In the genomic region with DNA sequence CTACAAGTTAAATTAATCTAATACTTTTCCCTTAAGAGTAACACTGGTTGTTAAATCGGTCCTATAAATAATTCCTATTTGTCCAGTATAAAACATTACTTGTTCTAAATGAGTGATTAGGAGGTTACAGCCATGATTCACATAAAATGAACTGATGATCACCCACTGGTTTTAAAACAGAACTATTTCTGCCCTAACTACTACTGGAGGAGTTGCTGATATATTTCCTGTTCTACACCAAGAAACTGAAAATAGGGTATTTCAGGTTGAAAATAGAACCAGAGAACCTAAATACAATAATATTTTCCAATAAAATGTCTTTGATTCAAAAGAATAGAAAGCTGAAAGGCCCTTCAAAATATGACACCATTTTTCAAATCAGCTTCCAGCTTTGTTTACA, we compare ENCODE assay signal across 31 cellular contexts. TPM values are rescaled to one million over a fixed set of nuclear protein-coding genes. Genes with fewer than 3 reads are reported as not detected.
DNase-seq lines count a peak whose midpoint lies in the region; ATAC-seq, FAIRE-seq and TF ChIP-seq lines count a peak whose summit lies in the region.
"Had no signal": no experiment of that assay in that cellular context is flagged by ENCODE, and none has a peak within 500 bp of the region (broad histone marks: within the 10 kb centered on the region; RNA-seq: fewer than 3 reads in every experiment).

No MANE protein-coding gene starts in this region.

- H4K20me1 ChIP-seq in MM.1S (ENCODE audit: insufficient read depth, low read length) = no peaks in the 10 kb centered on the region

- FAIRE-seq in GM12891 (lab: Jason Lieb, UNC) = peak; percentile 40
- peak; percentile 87 for FAIRE-seq in islet of Langerhans (lab: Jason Lieb, UNC)
- FAIRE-seq: GM18507, H54, pancreas had no signal

- TF ChIP-seq CTCF in MM.1S (IDR thresholded peaks at IDR 0.05; ENCODE audit: low read length) = no peak

- H3K9me3 ChIP-seq in MM.1S (replicated peaks; ENCODE audit: insufficient read depth, low read length) = no peaks in the 10 kb centered on the region
- H3K9me3 ChIP-seq: left ventricle myocardium inferior, pancreas, Peyer's patch had no signal

- H3K36me3 ChIP-seq in MM.1S (replicated peaks; ENCODE audit: insufficient read depth, low read length) = no peaks in the 10 kb centered on the region; the same call in 1 of the 2 replicates
- H3K36me3 ChIP-seq: left ventricle myocardium inferior, neural progenitor cell, pancreas, Peyer's patch had no signal

- H3K27me3 ChIP-seq in MM.1S (replicated peaks; ENCODE audit: insufficient read depth, low read length) = no peaks in the 10 kb centered on the region
- H3K27me3 ChIP-seq: neural progenitor cell, pancreas, Peyer's patch had no signal

- peak overlapping the region; percentile 33; the same call in 1 of the 2 replicates for H3K4me3 ChIP-seq in MM.1S (ENCODE audit: low read length)
- H3K4me3 ChIP-seq: coronary artery, left ventricle myocardium inferior, neural progenitor cell, pancreas, Peyer's patch, skin epidermis had no signal

- no peaks in the 10 kb centered on the region for H3K9me2 ChIP-seq in MM.1S (replicated peaks; ENCODE audit: insufficient read depth, low read length)

- peak; percentile 62 for ATAC-seq in GM19372 (IDR thresholded peaks at IDR 0.05; ENCODE audit: low read depth, unreplicated experiment)
- no peak for ATAC-seq in GM18873 (IDR thresholded peaks at IDR 0.05; ENCODE audit: low FRiP score, unreplicated experiment)
- ATAC-seq: pancreas had no signal

- H3K79me2 ChIP-seq in MM.1S (ENCODE audit: low read length) = peaks cover 92% of the 10 kb centered on the region

- no peak overlapping the region for H2AFZ ChIP-seq in MM.1S (ENCODE audit: low read length)
- H2AFZ ChIP-seq: neural progenitor cell had no signal

- H3F3A ChIP-seq in MM.1S (ENCODE audit: insufficient read depth, low read length) = peaks cover 24% of the 10 kb centered on the region

- H3K4me1 ChIP-seq in MM.1S (ENCODE audit: low read length) = peaks cover 59% of the 10 kb centered on the region
- H3K4me1 ChIP-seq: Peyer's patch had no signal

- peak overlapping the region; percentile 60 for H3K4me2 ChIP-seq in MM.1S (ENCODE audit: low read depth, low read length)
- H3K4me2 ChIP-seq: neural progenitor cell had no signal

- no peak for TF ChIP-seq POLR2A in GM12891 (IDR thresholded peaks at IDR 0.05; ENCODE audit: low read depth, low read length)

- DNase-seq in GM12891 (ENCODE audit: insufficient read length, low spot score) (no peak), MM.1S (peak; percentile 77), RPMI8226 (no peak)
- DNase-seq in stimulated activated CD4-positive, alpha-beta T cell treated with anti-CD3 and anti-CD28 coated beads, Interleukin-2, amount 100 ng/mL, for 24 hours = no peak
- DNase-seq: activated CD4-positive, alpha-beta T cell treated with anti-CD3 and anti-CD28 coated beads for 4 hours; activated gamma-delta T cell treated with Interleukin-2 at 50 U/mL for 16 hours; caudate nucleus; COR-L47; effector memory CD4-positive, alpha-beta T cell; KBM-7; left ventricle myocardium inferior; MV-4-11; NCI-H1436; NCI-H2081 treated with DMSO at 0.1 percent for 48 hours; NCI-H226; NCI-H526 treated with DMSO at 0.1 percent for 48 hours; pancreas; Peyer's patch; retina; stimulated activated naive CD4-positive, alpha-beta T cell; SW 1271 had no signal

- H3K9ac ChIP-seq in MM.1S (ENCODE audit: low read length) = peak overlapping the region; percentile 47; the same call in 1 of the 2 replicates
- H3K9ac ChIP-seq: neural progenitor cell had no signal

- peak overlapping the region; percentile 87 for H3K27ac ChIP-seq in MM.1S (ENCODE audit: low read length)
- H3K27ac ChIP-seq: coronary artery, HL-60, left ventricle myocardium inferior, neural progenitor cell, pancreas, Peyer's patch, skin epidermis, VCaP had no signal

TF ChIP-seq in GM12891, 5 proteins besides CTCF, POLR2A, EP300 and RAD21:
- TF ChIP-seq SPI1 (IDR thresholded peaks at IDR 0.05; ENCODE audit: low read depth, low read length) = no peak
- no peak for TF ChIP-seq POU2F2 (IDR thresholded peaks at IDR 0.05; ENCODE audit: low read depth, low read length)
- TF ChIP-seq PAX5 (IDR thresholded peaks at IDR 0.05; ENCODE audit: insufficient read depth, low read length, severe bottlenecking) = no peak
- no peak for TF ChIP-seq POLR2AphosphoS5 (IDR thresholded peaks at IDR 0.05; ENCODE audit: low read depth, low read length)

RNA-seq across cellular contexts. Expression of gene DNAJC1, which starts 30.9 kb away (rescaled TPM):
- 10.3 TPM for polyA plus RNA-seq in GM12891 (2012; ENCODE audit: low read depth, missing spikeins)
